1 cellular context compared by ENCODE assay signal in the genomic region with DNA sequence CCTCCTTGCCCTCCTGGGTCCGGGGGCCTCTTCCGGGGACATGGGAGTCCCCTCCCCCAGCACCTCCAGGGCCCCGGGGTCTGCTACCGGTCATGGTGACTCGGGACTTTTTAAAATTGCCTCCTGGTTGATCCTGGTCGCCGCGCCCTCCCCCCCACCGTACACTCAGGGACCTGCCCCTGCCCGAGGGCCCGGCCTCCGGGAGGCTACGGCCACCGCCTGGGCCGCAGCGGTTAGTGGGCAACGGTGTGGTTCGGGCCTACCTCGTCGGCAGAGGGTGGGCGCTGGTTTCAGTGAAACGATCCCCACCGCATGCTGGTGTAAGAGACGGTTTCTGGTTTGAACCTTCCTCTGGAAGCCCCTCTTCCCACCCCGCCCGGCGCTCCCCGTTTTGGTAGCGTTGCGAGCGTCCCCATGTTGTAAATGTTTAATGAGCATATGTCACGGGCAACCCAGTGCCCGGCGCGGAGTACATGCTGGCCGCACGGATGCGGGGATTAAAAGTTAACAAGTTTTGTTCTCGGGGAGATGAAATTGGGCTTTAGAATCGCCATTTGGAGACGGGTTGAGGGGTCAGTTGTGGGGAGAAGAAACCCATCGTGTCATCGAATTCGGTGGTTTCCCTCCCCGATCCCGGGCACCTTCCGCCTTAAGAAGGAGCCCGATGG.
TF ChIP-seq lines count a peak whose summit lies in the region.

No MANE protein-coding gene starts in this region.

TF ChIP-seq in WTC11, 78 proteins besides CTCF, POLR2A, EP300 and RAD21 (continued from another document):
- TF ChIP-seq PRDM15 (CRISPR knock-in tag; IDR thresholded peaks at IDR 0.05) (no peak), TP53 (CRISPR knock-in tag; IDR thresholded peaks at IDR 0.05) (no peak), NFATC4 (CRISPR knock-in tag; IDR thresholded peaks at IDR 0.05) (no peak), FOXP1 (CRISPR knock-in tag; IDR thresholded peaks at IDR 0.05; ENCODE audit: borderline replicate concordance) (no peak; the same call in 1 of the 2 replicates), AFF4 (CRISPR knock-in tag; IDR thresholded peaks at IDR 0.05; ENCODE audit: borderline replicate concordance) (no peak), IRF2 (CRISPR knock-in tag; IDR thresholded peaks at IDR 0.05; ENCODE audit: borderline replicate concordance, low read depth) (no peak), CBFB (CRISPR knock-in tag; IDR thresholded peaks at IDR 0.05; ENCODE audit: low read depth) (no peak), OVOL2 (CRISPR knock-in tag; IDR thresholded peaks at IDR 0.05; ENCODE audit: borderline replicate concordance) (no peak), ATF1 (CRISPR knock-in tag; IDR thresholded peaks at IDR 0.05) (0 out of 2 replicates have a peak, but pooled peaks have one; percentile 81), FOXP4 (CRISPR knock-in tag; IDR thresholded peaks at IDR 0.05) (0 out of 2 replicates have a peak, but pooled peaks have one; percentile 15)
TF ChIP-seq in WTC11: peak in this region for 6.
